ENCODE assay signal across 3 cellular contexts in genomic region chr14:67371247-67372148, GRCh38.
TF ChIP-seq lines count a peak whose summit lies in the region.

No MANE protein-coding gene starts in this region.

TF ChIP-seq in A549, 52 proteins besides CTCF, POLR2A, EP300 and RAD21:
- TF ChIP-seq CHD2 (IDR thresholded peaks at IDR 0.05; ENCODE audit: low read length, partially characterized antibody): no peak
- TF ChIP-seq MAFK (IDR thresholded peaks at IDR 0.05; ENCODE audit: partially characterized antibody): peak; percentile 23

TF ChIP-seq in IMR-90, 13 proteins besides CTCF, POLR2A, EP300 and RAD21:
- TF ChIP-seq MAZ (IDR thresholded peaks at IDR 0.05; ENCODE audit: borderline replicate concordance, low read depth, low read length) (no peak), CEBPB (IDR thresholded peaks at IDR 0.05; ENCODE audit: low read depth, low read length) (no peak), MAFK (IDR thresholded peaks at IDR 0.05; ENCODE audit: low read depth, low read length) (0 out of 2 replicates have a peak, but pooled peaks have one; percentile 2)

TF ChIP-seq in GM12878, 131 proteins besides CTCF, POLR2A, EP300 and RAD21:
- TF ChIP-seq E2F8 (IDR thresholded peaks at IDR 0.05; ENCODE audit: low read depth, partially characterized antibody) (no peak), BCLAF1 (IDR thresholded peaks at IDR 0.05) (no peak)
